ENCODE assay signal across 7 cellular contexts in genomic region chr4:176065365-176066249, GRCh38. TPM values are rescaled to one million over a fixed set of nuclear protein-coding genes. Genes with fewer than 3 reads are reported as not detected.
DNase-seq lines count a peak whose midpoint lies in the region; ATAC-seq and TF ChIP-seq lines count a peak whose summit lies in the region.

TSS of gene WDR17 (plus strand) at chr4:176065841. CDS start at chr4:176111581, 45,740 bp downstream.

- TF ChIP-seq CTCF in WTC11 (IDR thresholded peaks at IDR 0.05) = no peak
- TF ChIP-seq CTCF in cardiac fibroblast (IDR thresholded peaks at IDR 0.05; ENCODE audit: low read depth, low read length) = no peak

- H3K4me1 Mint-ChIP-seq in WTC11 (peaks cover 11% of the 10 kb centered on the region), immature natural killer cell (peaks cover 6 to 16% of the 10 kb centered on the region in 2 donors)

- H3K27ac Mint-ChIP-seq in WTC11 (peak within 1 kb of the TSS; percentile 94), immature natural killer cell (peak within 1 kb of the TSS in 3 of 6 donors; percentile 16 to 34 (median 24))

- POLR2A ChIA-PET in WTC11 (lab: Charles Lee) = interaction anchor here (0.6 to 1.4 kb wide), 4 partner anchors 11 to 258 kb away, joined by 3 to 9 read pairs (median 4); no protein-coding TSS in a partner anchor

- CTCF ChIA-PET in WTC11 (lab: Charles Lee) = interaction anchor here (0.6 to 2.0 kb wide), 3 partner anchors 34 to 112 kb away, joined by 4 to 7 read pairs (median 5); no protein-coding TSS in a partner anchor

- H3K4me3 ChIP-seq in cardiac fibroblast (replicated peaks in 1 of 2; ENCODE audit: low read depth in 2 of 2, low read length in 2 of 2) = peak within 1 kb of the TSS; percentile 43 to 45

- DNase-seq in NCI-H2227 (lab: John Stamatoyannopoulos, UW; ENCODE audit: unreplicated experiment) (peak; percentile 98), WTC11 (ENCODE audit: low spot score) (peak; percentile 96), cardiac fibroblast (ENCODE audit: low read depth in 2 of 2) (peak; percentile 24 to 67), immature natural killer cell (peak; percentile 37 to 56 (median 50)), smooth muscle cell of the brain vasculature (ENCODE audit: low read depth, low spot score) (peak; percentile 24)

- H3K27me3 Mint-ChIP-seq in WTC11 (ENCODE audit: low read depth) (no peaks in the 10 kb centered on the region), immature natural killer cell (ENCODE audit: low read depth in 3 of 3) (peaks cover 0 to 6% (median 3%) of the 10 kb centered on the region in 3 donors)

- ATAC-seq in GM18870 (IDR thresholded peaks at IDR 0.05; ENCODE audit: unreplicated experiment) = peak; percentile 100
- ATAC-seq in HG03097 (IDR thresholded peaks at IDR 0.05; ENCODE audit: low FRiP score, unreplicated experiment) = peak; percentile 100
- peak; percentile 98 for ATAC-seq in WTC11

- no peaks in the 10 kb centered on the region; the same call in 1 of the 2 replicates for H3K9me3 Mint-ChIP-seq in WTC11
- H3K9me3 Mint-ChIP-seq in immature natural killer cell = peaks cover 0 to 8% (median 3%) of the 10 kb centered on the region in 6 donors

- H3K4me3 Mint-ChIP-seq in WTC11 (peak within 1 kb of the TSS; percentile 97), immature natural killer cell (peak within 1 kb of the TSS; percentile 78 to 81 (median 79))

- H3K36me3 Mint-ChIP-seq in WTC11 (no peaks in the 10 kb centered on the region), immature natural killer cell (no peaks in the 10 kb centered on the region)

TF ChIP-seq in WTC11, 78 proteins besides CTCF, POLR2A, EP300 and RAD21 (continues in another document):
- peak; percentile 56; the same call in 1 of the 2 replicates for TF ChIP-seq CREM (CRISPR knock-in tag; IDR thresholded peaks at IDR 0.05)
- no peak for TF ChIP-seq SOX15 (CRISPR knock-in tag; IDR thresholded peaks at IDR 0.05)
- TF ChIP-seq NFYB (CRISPR knock-in tag; conservative IDR thresholded peaks at IDR 0.05; ENCODE audit: low read depth) = peak; percentile 86
- peak; percentile 64; the same call in 1 of the 2 replicates for TF ChIP-seq TP53 (CRISPR knock-in tag; IDR thresholded peaks at IDR 0.05)
- TF ChIP-seq HMGXB4 (CRISPR knock-in tag; IDR thresholded peaks at IDR 0.05) = peak; percentile 49; the same call in 1 of the 2 replicates
- peak; percentile 82 for TF ChIP-seq MAX (CRISPR knock-in tag; IDR thresholded peaks at IDR 0.05)
- TF ChIP-seq GTF2I (CRISPR knock-in tag; conservative IDR thresholded peaks at IDR 0.05) = no peak
- peak; percentile 61 for TF ChIP-seq SP1 (CRISPR knock-in tag; conservative IDR thresholded peaks at IDR 0.05)
- TF ChIP-seq ZBTB21 (CRISPR knock-in tag; IDR thresholded peaks at IDR 0.05; ENCODE audit: borderline replicate concordance) = 0 out of 2 replicates have a peak, but pooled peaks have one; percentile 15
- peak; percentile 92; the same call in 1 of the 2 replicates for TF ChIP-seq FOXP1 (CRISPR knock-in tag; IDR thresholded peaks at IDR 0.05; ENCODE audit: borderline replicate concordance)
- no peak for TF ChIP-seq ZNF281 (CRISPR knock-in tag; IDR thresholded peaks at IDR 0.05)
- TF ChIP-seq ELF4 (CRISPR knock-in tag; IDR thresholded peaks at IDR 0.05; ENCODE audit: low read depth) = no peak
- peak; percentile 74 for TF ChIP-seq ZNF423 (CRISPR knock-in tag; IDR thresholded peaks at IDR 0.05)
- TF ChIP-seq ATF1 (CRISPR knock-in tag; IDR thresholded peaks at IDR 0.05) = no peak
- peak; percentile 98 for TF ChIP-seq USF1 (CRISPR knock-in tag; IDR thresholded peaks at IDR 0.05)
- TF ChIP-seq PRDM15 (CRISPR knock-in tag; IDR thresholded peaks at IDR 0.05) = no peak
- peak; percentile 98 for TF ChIP-seq E2F5 (CRISPR knock-in tag; IDR thresholded peaks at IDR 0.05)
- peak; percentile 39; the same call in 1 of the 2 replicates for TF ChIP-seq FOXK1 (CRISPR knock-in tag; IDR thresholded peaks at IDR 0.05)
- no peak for TF ChIP-seq NFE2L1 (CRISPR knock-in tag; IDR thresholded peaks at IDR 0.05)
- TF ChIP-seq NR2C2 (CRISPR knock-in tag; IDR thresholded peaks at IDR 0.05) = no peak
- TF ChIP-seq GABPB1 (CRISPR knock-in tag; IDR thresholded peaks at IDR 0.05) = no peak
- no peak for TF ChIP-seq CBFB (CRISPR knock-in tag; IDR thresholded peaks at IDR 0.05; ENCODE audit: low read depth)

RNA-seq across cellular contexts. Expression of gene WDR17, which starts in this region (rescaled TPM):
- 4.4 to 4.9 TPM (median 4.6 TPM) in 3 replicates for total RNA-seq in WTC11 (2021)
- polyA plus RNA-seq in immature natural killer cell = not detected

Comparison
In these comparisons a context has a peak if more than half of its experiments do, and no peak if none do; other contexts are left out.
1. Peak in every context shown above with its lines: DNase-seq, ATAC-seq and H3K4me3 ChIP-seq.
2. Peak in DNase-seq in immature natural killer cell; RNA of the gene not detected or under 1 TPM.
3. DNase-seq: peak in every context shown above with its lines; median percentile 98 in NCI-H2227; 96 in WTC11; 50 in immature natural killer cell; 46 in cardiac fibroblast; 24 in smooth muscle cell of the brain vasculature.